1 cellular context compared by ENCODE assay signal in genomic region chr1:7455796-7456568, GRCh38.
TF ChIP-seq lines count a peak whose summit lies in the region.

No MANE protein-coding gene starts in this region.

TF ChIP-seq in SK-N-SH treated with all-trans-retinoic acid at 6 μM for 48 hours, 23 proteins besides CTCF, POLR2A, EP300 and RAD21 (continued from another document):
- TF ChIP-seq BACH2 (CRISPR knock-in tag; IDR thresholded peaks at IDR 0.05; ENCODE audit: borderline replicate concordance) (no peak), ESRRG (CRISPR knock-in tag; IDR thresholded peaks at IDR 0.05) (no peak), ZC3H10 (CRISPR knock-in tag; IDR thresholded peaks at IDR 0.05) (no peak)
- TF ChIP-seq, protein P1, sequence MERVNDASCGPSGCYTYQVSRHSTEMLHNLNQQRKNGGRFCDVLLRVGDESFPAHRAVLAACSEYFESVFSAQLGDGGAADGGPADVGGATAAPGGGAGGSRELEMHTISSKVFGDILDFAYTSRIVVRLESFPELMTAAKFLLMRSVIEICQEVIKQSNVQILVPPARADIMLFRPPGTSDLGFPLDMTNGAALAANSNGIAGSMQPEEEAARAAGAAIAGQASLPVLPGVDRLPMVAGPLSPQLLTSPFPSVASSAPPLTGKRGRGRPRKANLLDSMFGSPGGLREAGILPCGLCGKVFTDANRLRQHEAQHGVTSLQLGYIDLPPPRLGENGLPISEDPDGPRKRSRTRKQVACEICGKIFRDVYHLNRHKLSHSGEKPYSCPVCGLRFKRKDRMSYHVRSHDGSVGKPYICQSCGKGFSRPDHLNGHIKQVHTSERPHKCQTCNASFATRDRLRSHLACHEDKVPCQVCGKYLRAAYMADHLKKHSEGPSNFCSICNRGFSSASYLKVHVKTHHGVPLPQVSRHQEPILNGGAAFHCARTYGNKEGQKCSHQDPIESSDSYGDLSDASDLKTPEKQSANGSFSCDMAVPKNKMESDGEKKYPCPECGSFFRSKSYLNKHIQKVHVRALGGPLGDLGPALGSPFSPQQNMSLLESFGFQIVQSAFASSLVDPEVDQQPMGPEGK (CRISPR knock-in tag; IDR thresholded peaks at IDR 0.05; ENCODE audit: borderline replicate concordance) = no peak
- TF ChIP-seq, protein P2, sequence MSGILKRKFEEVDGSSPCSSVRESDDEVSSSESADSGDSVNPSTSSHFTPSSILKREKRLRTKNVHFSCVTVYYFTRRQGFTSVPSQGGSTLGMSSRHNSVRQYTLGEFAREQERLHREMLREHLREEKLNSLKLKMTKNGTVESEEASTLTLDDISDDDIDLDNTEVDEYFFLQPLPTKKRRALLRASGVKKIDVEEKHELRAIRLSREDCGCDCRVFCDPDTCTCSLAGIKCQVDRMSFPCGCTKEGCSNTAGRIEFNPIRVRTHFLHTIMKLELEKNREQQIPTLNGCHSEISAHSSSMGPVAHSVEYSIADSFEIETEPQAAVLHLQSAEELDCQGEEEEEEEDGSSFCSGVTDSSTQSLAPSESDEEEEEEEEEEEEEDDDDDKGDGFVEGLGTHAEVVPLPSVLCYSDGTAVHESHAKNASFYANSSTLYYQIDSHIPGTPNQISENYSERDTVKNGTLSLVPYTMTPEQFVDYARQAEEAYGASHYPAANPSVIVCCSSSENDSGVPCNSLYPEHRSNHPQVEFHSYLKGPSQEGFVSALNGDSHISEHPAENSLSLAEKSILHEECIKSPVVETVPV (CRISPR knock-in tag; IDR thresholded peaks at IDR 0.05) = no peak
